In the genomic region with DNA sequence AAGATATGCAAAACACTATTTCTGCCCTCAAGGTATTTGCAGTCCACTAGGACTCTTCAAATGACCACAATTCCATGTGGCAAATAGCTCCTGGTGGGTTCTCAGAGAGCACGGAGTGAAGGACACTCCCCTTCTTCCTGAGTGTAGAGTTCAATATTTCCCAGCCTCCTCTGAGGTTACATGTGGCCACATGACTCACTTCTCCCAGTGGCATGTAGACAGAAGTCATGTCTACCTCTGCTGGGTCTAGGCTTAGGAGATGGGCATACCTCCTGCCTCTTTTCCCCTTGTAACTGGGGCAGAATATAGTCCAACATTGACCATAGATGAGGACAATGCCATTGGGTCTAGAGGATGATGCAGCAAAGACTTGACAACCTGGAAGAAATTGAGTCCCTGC, we compare ENCODE assay signal across 23 cellular contexts.
"Had no signal": no experiment of that assay in that cellular context is flagged by ENCODE, and none has a peak within 500 bp of the region (broad histone marks: within the 10 kb centered on the region; RNA-seq: fewer than 3 reads in every experiment).

No MANE protein-coding gene starts in this region.

- H3K36me3 ChIP-seq: neural progenitor cell, ovary, right atrium auricular region, sigmoid colon had no signal

- H3K27ac Mint-ChIP-seq: endodermal cell; natural killer cell treated with Interleukin-12 subunit alpha and Interleukin-12 subunit beta and Interleukin-15 and Interleukin-18, amount 100 ng/mL, for 72 hours; neural progenitor cell; stimulated activated naive B cell treated with anti-CD40 and anti-IgM and Interleukin-4, amounts not matched to agents 10 μg/mL and 1 μg/mL and 100 μg/mL, for 72 hours had no signal

- H3K4me3 ChIP-seq: coronary artery, hepatocyte, lung, neural progenitor cell, ovary, right atrium auricular region, sigmoid colon, skin epidermis had no signal

- ATAC-seq: foreskin keratinocyte; left colon; left ventricle myocardium superior; natural killer cell treated with Interleukin-12 subunit alpha and Interleukin-12 subunit beta and Interleukin-15 and Interleukin-18, amount 100 ng/mL, for 72 hours; stimulated activated naive B cell treated with anti-CD40 and anti-IgM and Interleukin-4, amounts not matched to agents 10 μg/mL and 1 μg/mL and 100 μg/mL, for 72 hours had no signal

- H3K27ac ChIP-seq: coronary artery, foreskin keratinocyte, hepatocyte, neural progenitor cell, ovary, right atrium auricular region, sigmoid colon, skin epidermis had no signal

- H3K27me3 ChIP-seq: foreskin keratinocyte, hepatocyte, neural progenitor cell, ovary, right atrium auricular region, sigmoid colon had no signal

- H3K4me3 Mint-ChIP-seq: endodermal cell; natural killer cell treated with Interleukin-12 subunit alpha and Interleukin-12 subunit beta and Interleukin-15 and Interleukin-18, amount 100 ng/mL, for 72 hours; neural progenitor cell; stimulated activated naive B cell treated with anti-CD40 and anti-IgM and Interleukin-4, amounts not matched to agents 10 μg/mL and 1 μg/mL and 100 μg/mL, for 72 hours had no signal

- FAIRE-seq: endothelial cell of umbilical vein had no signal

- H3K9me3 ChIP-seq: ovary, right atrium auricular region, sigmoid colon had no signal

- H3K9me3 Mint-ChIP-seq: endodermal cell; natural killer cell treated with Interleukin-12 subunit alpha and Interleukin-12 subunit beta and Interleukin-15 and Interleukin-18, amount 100 ng/mL, for 72 hours had no signal

- H3K36me3 Mint-ChIP-seq: natural killer cell treated with Interleukin-12 subunit alpha and Interleukin-12 subunit beta and Interleukin-15 and Interleukin-18, amount 100 ng/mL, for 72 hours; neural progenitor cell; stimulated activated naive B cell treated with anti-CD40 and anti-IgM and Interleukin-4, amounts not matched to agents 10 μg/mL and 1 μg/mL and 100 μg/mL, for 72 hours had no signal

- H3K4me1 ChIP-seq: foreskin keratinocyte, right atrium auricular region, sigmoid colon had no signal

- H3K4me1 Mint-ChIP-seq: stimulated activated naive B cell treated with anti-CD40 and anti-IgM and Interleukin-4, amounts not matched to agents 10 μg/mL and 1 μg/mL and 100 μg/mL, for 72 hours had no signal

- DNase-seq: effector CD4-positive, alpha-beta T cell; endodermal cell; erythroblast; foreskin keratinocyte; head of caudate nucleus; left colon; left ventricle myocardium superior; mesenchymal stem cell; midbrain; nucleus accumbens; ovary; sigmoid colon; stimulated activated CD4-positive, alpha-beta T cell treated with anti-CD3 and anti-CD28 coated beads, Interleukin-4, amount 100 ng/mL, for 1 hour; stimulated activated naive B cell treated with anti-CD40 and anti-IgM and Interleukin-4, amounts not matched to agents 10 μg/mL and 1 μg/mL and 100 μg/mL, for 72 hours; trophoblast cell had no signal
